ENCODE assay signal across 21 cellular contexts in the genomic region with DNA sequence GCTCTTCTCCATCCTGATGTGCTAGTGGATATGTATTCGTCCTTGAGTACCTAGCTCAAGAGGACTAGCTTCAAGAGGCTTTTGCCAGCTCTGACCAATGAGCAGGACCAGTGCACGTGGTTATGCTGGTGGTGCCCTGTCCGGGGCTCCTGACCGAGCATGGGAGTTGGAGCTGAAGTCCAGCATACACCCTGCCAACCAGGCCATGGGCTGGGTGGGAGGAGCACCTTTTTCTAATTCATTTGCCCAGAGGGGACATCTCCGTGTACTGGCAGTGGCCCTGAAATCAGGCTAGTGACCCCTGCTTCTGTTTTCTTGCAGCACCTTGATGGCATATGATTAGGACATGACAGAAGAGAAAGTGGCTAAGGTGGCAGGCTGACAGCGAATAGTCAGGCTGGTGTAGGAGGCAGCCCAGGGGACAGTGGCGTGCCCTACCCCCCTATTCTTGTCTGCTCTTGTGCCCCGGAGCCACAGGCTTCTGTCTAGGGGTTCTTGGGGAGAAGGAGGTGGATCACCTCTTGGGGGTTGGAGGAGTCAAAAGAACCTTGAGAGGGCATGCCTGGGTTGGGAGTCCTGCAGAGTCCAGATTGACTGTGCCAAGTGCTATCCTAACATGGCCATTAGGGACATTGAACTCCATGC. TPM values are rescaled to one million over a fixed set of nuclear protein-coding genes. Genes with fewer than 3 reads are reported as not detected.
A peak's percentile ranks its signal among the peaks of the same experiment; 100 is the strongest.
DNase-seq lines count a peak whose midpoint lies in the region; FAIRE-seq and TF ChIP-seq lines count a peak whose summit lies in the region.
"Had no signal": no experiment of that assay in that cellular context is flagged by ENCODE, and none has a peak within 500 bp of the region (broad histone marks: within the 10 kb centered on the region; RNA-seq: fewer than 3 reads in every experiment).

No MANE protein-coding gene starts in this region.

- H4K5ac ChIP-seq in H9 (ENCODE audit: insufficient read length, low read depth, low read length) = no peak overlapping the region

- no peak overlapping the region for H2BK20ac ChIP-seq in H9 (ENCODE audit: low read depth, low read length, poor library complexity, severe bottlenecking)

- H3K4me1 Mint-ChIP-seq in H9 (peaks cover 11 to 13% of the 10 kb centered on the region in 2 experiments), endodermal cell (no peaks in the 10 kb centered on the region)

- no peak overlapping the region for H3T11ph ChIP-seq in H9 (ENCODE audit: low read length)

- no peak overlapping the region for H2BK5ac ChIP-seq in H9 (ENCODE audit: insufficient read length, low read length)

- TF ChIP-seq CTCF in H9 (conservative IDR thresholded peaks at IDR 0.05) (no peak), D721Med (IDR thresholded peaks at IDR 0.05; ENCODE audit: insufficient read depth, missing control alignments) (no peak), endodermal cell (conservative IDR thresholded peaks at IDR 0.05) (no peak)

- no peak for FAIRE-seq in D721Med (lab: Jason Lieb, UNC)
- FAIRE-seq: A549, GM12892, GM18507, H54, HTR-8/SVneo, K562 had no signal

- H2BK12ac ChIP-seq in H9 (ENCODE audit: insufficient read length, low read depth, low read length) = no peak overlapping the region

- WGBS in H9 (ENCODE audit: extremely low coverage, insufficient read length, low lambda C conversion rate) = no CpG with 5 or more reads among the region's 8 CpGs
- 89 to 95% methylated on average over 6 to 8 of the region's 8 CpGs for WGBS in endodermal cell (ENCODE audit: insufficient coverage in 1 of 2, insufficient read length in 1 of 2), 2 experiments

- H2AK5ac ChIP-seq in H9 (ENCODE audit: insufficient read length, low read length) = no peak overlapping the region

- H3K27ac ChIP-seq in H9 (ENCODE audit: insufficient read length, low read depth, low read length) (no peak overlapping the region), endodermal cell (ENCODE audit: low read depth, low read length) (no peak overlapping the region)
- H3K27ac ChIP-seq: 22Rv1, A549, GM23248 had no signal

- H3K27ac Mint-ChIP-seq in H9 (0 out of 7 replicates have a peak overlapping the region, but pooled peaks of 1 of the 3 experiments have one; percentile 44), endodermal cell (no peak overlapping the region)
- H3K27ac Mint-ChIP-seq: CD8-positive, alpha-beta T cell; HFFc6 had no signal

- no peak overlapping the region for H3K18ac ChIP-seq in H9 (ENCODE audit: insufficient read length, low read depth, low read length)

- H3K9me3 ChIP-seq in H9 (ENCODE audit: control insufficient read depth, low read depth, low read length) = no peaks in the 10 kb centered on the region
- H3K9me3 ChIP-seq in endodermal cell (ENCODE audit: control insufficient read depth, low read length) = no peaks in the 10 kb centered on the region
- H3K9me3 ChIP-seq: A549 had no signal

- H3K4me3 ChIP-seq in endodermal cell (ENCODE audit: low read length) = no peak overlapping the region
- H3K4me3 ChIP-seq: A549, GM23248, K562 had no signal

- peak; percentile 35 for DNase-seq in activated CD8-positive, alpha-beta memory T cell treated with anti-CD3 and anti-CD28 coated beads for 24 hours
- no peak for DNase-seq in activated CD8-positive, alpha-beta memory T cell treated with anti-CD3 and anti-CD28 coated beads, Interleukin-2, amount 50 U/mL, for 4 hours
- DNase-seq in H9 (no peak), mesenteric fat pad (ENCODE audit: low spot score) (peak; percentile 37), D721Med (ENCODE audit: insufficient read length, low spot score) (no peak), endodermal cell (no peak), SW 1271 (lab: John Stamatoyannopoulos, UW) (no peak)
- DNase-seq: AML-193; CD8-positive, alpha-beta T cell; DMS79; GDM1; GM23248; HFFc6; IMR-90 had no signal

- H3K4ac ChIP-seq in H9 (ENCODE audit: low read depth, low read length) = no peak overlapping the region

- H4K91ac ChIP-seq in H9 (ENCODE audit: insufficient read length, low read depth, low read length) = peak overlapping the region; percentile 19

- no peak overlapping the region for H2BK120ac ChIP-seq in H9 (ENCODE audit: low read depth, low read length, poor library complexity, severe bottlenecking)

- no peak overlapping the region for H3K4me2 ChIP-seq in H9 (ENCODE audit: insufficient read depth, insufficient read length, low read length)
- H3K4me2 ChIP-seq: A549 had no signal

- H3K56ac ChIP-seq in H9 (ENCODE audit: insufficient read length, low read depth, low read length) = no peak overlapping the region

- H3K27me3 ChIP-seq in H9 (ENCODE audit: insufficient read depth, low read length) (no peaks in the 10 kb centered on the region), endodermal cell (ENCODE audit: control insufficient read depth, insufficient read depth, low read length, poor library complexity, severe bottlenecking) (no peaks in the 10 kb centered on the region)

- H3K9ac ChIP-seq in H9 (ENCODE audit: extremely low read depth, insufficient read length, low read length) = no peak overlapping the region
- no peak overlapping the region for H3K9ac ChIP-seq in endodermal cell (ENCODE audit: extremely low read depth, low read length, poor library complexity, severe bottlenecking)
- H3K9ac ChIP-seq: GM23248 had no signal

- no peaks in the 10 kb centered on the region for H3K79me2 ChIP-seq in H9 (ENCODE audit: insufficient read depth, low read length)

- no peak overlapping the region for H4K8ac ChIP-seq in H9 (replicated peaks; ENCODE audit: insufficient read length, low read depth, low read length)

- H3K4me1 ChIP-seq in H9 (ENCODE audit: insufficient read depth, low read length) (peaks cover 2% of the 10 kb centered on the region; the same call in 1 of the 2 replicates), endodermal cell (ENCODE audit: control insufficient read depth, insufficient read depth, low read length) (no peaks in the 10 kb centered on the region)
- H3K4me1 ChIP-seq: A549 had no signal

- peak overlapping the region; percentile 9 for H3K23ac ChIP-seq in H9 (ENCODE audit: insufficient read length, low read depth, low read length)

- H3K27me3 Mint-ChIP-seq in H9 (ENCODE audit: low read depth) (no peaks in the 10 kb centered on the region), endodermal cell (ENCODE audit: insufficient read depth) (no peaks in the 10 kb centered on the region)

- H2AFZ ChIP-seq in H9 (ENCODE audit: low read length) = no peak overlapping the region
- H2AFZ ChIP-seq: GM23248 had no signal

- H2BK15ac ChIP-seq in H9 (ENCODE audit: low read depth, low read length) = no peak overlapping the region

- H4K20me1 ChIP-seq in H9 (ENCODE audit: control insufficient read depth, insufficient read depth, insufficient read length) = no peaks in the 10 kb centered on the region

- H3K9me3 Mint-ChIP-seq in H9 = no peaks in the 10 kb centered on the region
- H3K9me3 Mint-ChIP-seq in endodermal cell = no peaks in the 10 kb centered on the region
- H3K9me3 Mint-ChIP-seq: CD8-positive, alpha-beta T cell; HFFc6 had no signal

- H3K23me2 ChIP-seq in H9 (ENCODE audit: insufficient read length, low read depth, low read length, poor library complexity, severe bottlenecking) = no peaks in the 10 kb centered on the region

- no peak overlapping the region; the same call in 1 of the 2 replicates for H3K14ac ChIP-seq in H9 (ENCODE audit: insufficient read depth, low read length)

- H3K79me1 ChIP-seq in H9 (ENCODE audit: insufficient read depth, low read depth, low read length, poor library complexity, severe bottlenecking) = no peaks in the 10 kb centered on the region

- no peak overlapping the region for H3K4me3 Mint-ChIP-seq in H9
- H3K4me3 Mint-ChIP-seq in endodermal cell = no peak overlapping the region
- H3K4me3 Mint-ChIP-seq: CD8-positive, alpha-beta T cell; HFFc6 had no signal

- no peaks in the 10 kb centered on the region for H3K36me3 ChIP-seq in endodermal cell (ENCODE audit: control insufficient read depth, insufficient read depth, low read length)

- peaks cover 6 to 11% (median 6%) of the 10 kb centered on the region in 3 experiments; a peak in 4 of 7 replicates for H3K36me3 Mint-ChIP-seq in H9 (ENCODE audit: insufficient read depth in 1 of 3, low read depth in 3 of 3)
- H3K36me3 Mint-ChIP-seq in endodermal cell (ENCODE audit: low read depth) = no peaks in the 10 kb centered on the region
- H3K36me3 Mint-ChIP-seq: CD8-positive, alpha-beta T cell had no signal

RNA-seq across cellular contexts. Expression of a gene that starts 16.5 kb away (rescaled TPM):
- total RNA-seq in H9 (2021) (24.6 and 24.8 TPM in 2 replicates), mesenteric fat pad (2.5 TPM), endodermal cell (10 to 100 TPM; 11.8 to 16.5 TPM)
- polyA plus RNA-seq in endodermal cell (2013, experiment 1 of 2) = 49.2 TPM
- polyA plus RNA-seq in endodermal cell (2013, experiment 2 of 2) = 46.8 TPM

RNA-seq across cellular contexts. Expression of a gene that starts 27.3 kb away (rescaled TPM):
- total RNA-seq in H9 (2021) (3.9 and 6.2 TPM in 2 replicates), mesenteric fat pad (34.8 TPM), endodermal cell (10 to 100 TPM; 10.7 to 14.4 TPM)
- 8.1 TPM for polyA plus RNA-seq in endodermal cell (2013, experiment 1 of 2)
- polyA plus RNA-seq in endodermal cell (2013, experiment 2 of 2) = 6.5 TPM

RNA-seq across cellular contexts. Expression of a gene that starts 47.3 kb away (rescaled TPM):
- 164 and 170 TPM in 2 replicates for total RNA-seq in H9 (2021)
- total RNA-seq in mesenteric fat pad = 2.4 TPM
- total RNA-seq in endodermal cell = 10 to 100 TPM; 91.5 to 95.9 TPM
- polyA plus RNA-seq in endodermal cell (2013, experiment 1 of 2) = 106 TPM
- 92.1 TPM for polyA plus RNA-seq in endodermal cell (2013, experiment 2 of 2)

RNA-seq across cellular contexts. Expression of a gene that starts 55.0 kb away (rescaled TPM):
- total RNA-seq in H9 (2021) (19.3 and 20.0 TPM in 2 replicates), mesenteric fat pad (24.6 TPM), endodermal cell (10 to 100 TPM; 22.9 TPM)
- polyA plus RNA-seq in endodermal cell (2013, experiment 1 of 2) = 18.2 TPM
- 15.9 TPM for polyA plus RNA-seq in endodermal cell (2013, experiment 2 of 2)

Comparison
In these comparisons a context has a peak if more than half of its experiments do, and no peak if none do; other contexts are left out.
1. DNase-seq: peak in activated CD8-positive, alpha-beta memory T cell treated with anti-CD3 and anti-CD28 coated beads for 24 hours (single experiment) and mesenteric fat pad (single experiment); none in activated CD8-positive, alpha-beta memory T cell treated with anti-CD3 and anti-CD28 coated beads, Interleukin-2, amount 50 U/mL, for 4 hours (single experiment), H9 (single experiment), D721Med (single experiment), endodermal cell (single experiment) and SW 1271 (0 of 2).
2. RNA of a gene that starts 47.3 kb away (total RNA-seq): 164 to 170 TPM in H9 and 91.5 to 95.9 TPM in endodermal cell; 2.4 TPM in mesenteric fat pad (single experiment); every median in the first group is over 10 times any median in the second.